26 cellular contexts compared by ENCODE assay signal in genomic region chr6:674956-675355, GRCh38. TPM values are rescaled to one million over a fixed set of nuclear protein-coding genes. Genes with fewer than 3 reads are reported as not detected.
DNase-seq lines count a peak whose midpoint lies in the region; ATAC-seq, FAIRE-seq and TF ChIP-seq lines count a peak whose summit lies in the region.
"Had no signal": no experiment of that assay in that cellular context is flagged by ENCODE, and none has a peak within 500 bp of the region (broad histone marks: within the 10 kb centered on the region; RNA-seq: fewer than 3 reads in every experiment).

No MANE protein-coding gene starts in this region.

- DNase-seq in activated T-cell treated with anti-CD3 and anti-CD28 coated beads, Interleukin-2, amount 50 U/mL, for 4 hours: no peak
- DNase-seq in activated T-cell treated with anti-CD3 and anti-CD28 coated beads for 4 hours (no peak), T-helper 17 cell (no peak), H1 (ENCODE audit: low read depth in 1 of 2, low spot score in 2 of 2) (no peak), 8988T (no peak)
- DNase-seq: ACHN; activated effector memory CD4-positive, alpha-beta T cell treated with Interleukin-2 at 50 U/mL for 16 hours; BE2C; DMS153; effector CD4-positive, alpha-beta T cell; erythroblast; H7; MV-4-11; NCI-H1694; RPMI8226; stimulated activated CD4-positive, alpha-beta T cell treated with anti-CD3 and anti-CD28 coated beads, Interleukin-12 subunit alpha, Interleukin-12 subunit beta, amount 100 ng/mL, for 4 hours; stimulated activated CD4-positive, alpha-beta T cell treated with anti-CD3 and anti-CD28 coated beads, Interleukin-4, amount 100 ng/mL, for 24 hours; stimulated activated naive CD4-positive, alpha-beta T cell; T-cell had no signal

- no peak overlapping the region for H2AK5ac ChIP-seq in H1 (ENCODE audit: low read depth, low read length)

- no peaks in the 10 kb centered on the region for H3K9me3 ChIP-seq in T-helper 17 cell (ENCODE audit: control insufficient read depth, low read length, poor library complexity, severe bottlenecking)
- H3K9me3 ChIP-seq in H1 (ENCODE audit: insufficient read depth in 2 of 2, low read depth in 1 of 2, low read length in 1 of 2): peaks cover 6 to 7% of the 10 kb centered on the region in 2 experiments; a peak in 1 of 4 replicates
- H3K9me3 ChIP-seq: BE2C, breast epithelium had no signal

- no peak overlapping the region for H3K4ac ChIP-seq in H1 (replicated peaks; ENCODE audit: insufficient read length, low read depth, low read length)

- no peak overlapping the region for H3K4me3 Mint-ChIP-seq in activated T-cell treated with anti-CD3 and anti-CD28 coated beads, Interleukin-2, amount 50 U/mL, for 4 hours
- H3K4me3 Mint-ChIP-seq in T-helper 17 cell: no peak overlapping the region
- H3K4me3 Mint-ChIP-seq in stimulated activated naive CD8-positive, alpha-beta T cell treated with anti-CD3 and anti-CD28 coated beads, Interleukin-15, Interleukin-2, amounts not matched to agents 100 ng/mL and 50 ng/mL, for 24 hours: no peak overlapping the region
- H3K4me3 Mint-ChIP-seq: T-cell had no signal

- H3K9ac ChIP-seq in H1 (replicated peaks in 1 of 4; ENCODE audit: extremely low read depth in 1 of 4, low read depth in 3 of 4, low read length in 3 of 4): no peak overlapping the region

- no peak for FAIRE-seq in H1 (lab: Jason Lieb, UNC)
- FAIRE-seq: G401.6 had no signal

- no peaks in the 10 kb centered on the region for H3K27me3 Mint-ChIP-seq in activated T-cell treated with anti-CD3 and anti-CD28 coated beads, Interleukin-2, amount 50 U/mL, for 4 hours (ENCODE audit: low read depth)
- no peaks in the 10 kb centered on the region for H3K27me3 Mint-ChIP-seq in T-helper 17 cell
- no peaks in the 10 kb centered on the region for H3K27me3 Mint-ChIP-seq in stimulated activated naive CD8-positive, alpha-beta T cell treated with anti-CD3 and anti-CD28 coated beads, Interleukin-15, Interleukin-2, amounts not matched to agents 100 ng/mL and 50 ng/mL, for 24 hours
- H3K27me3 Mint-ChIP-seq: T-cell had no signal

- no peaks in the 10 kb centered on the region for H4K20me1 ChIP-seq in H1 (replicated peaks in 1 of 2; ENCODE audit: control insufficient read depth in 1 of 2, insufficient read depth in 2 of 2, low read length in 2 of 2)

- peaks cover 7% of the 10 kb centered on the region for H3K9me3 Mint-ChIP-seq in activated T-cell treated with anti-CD3 and anti-CD28 coated beads, Interleukin-2, amount 50 U/mL, for 4 hours
- H3K9me3 Mint-ChIP-seq in stimulated activated naive CD8-positive, alpha-beta T cell treated with anti-CD3 and anti-CD28 coated beads, Interleukin-15, Interleukin-2, amounts not matched to agents 100 ng/mL and 50 ng/mL, for 24 hours: peaks cover 7% of the 10 kb centered on the region

- no peak overlapping the region for H3K56ac ChIP-seq in H1 (replicated peaks; ENCODE audit: insufficient read length, low read depth, low read length)

- H3K23ac ChIP-seq in H1 (ENCODE audit: insufficient read length): no peak overlapping the region

- H2BK20ac ChIP-seq in H1 (ENCODE audit: low read length): no peak overlapping the region

- H2AFZ ChIP-seq in H1 (ENCODE audit: low read length): no peak overlapping the region

- peaks cover 0 to 4% (median 0%) of the 10 kb centered on the region in 4 experiments; a peak in 2 of 8 replicates for H3K36me3 ChIP-seq in H1 (ENCODE audit: control insufficient read depth in 2 of 4, insufficient read depth in 4 of 4, low read length in 3 of 4)
- H3K36me3 ChIP-seq: BE2C, breast epithelium, thoracic aorta had no signal

- TF ChIP-seq EP300 in H1 (IDR thresholded peaks at IDR 0.05; ENCODE audit: borderline replicate concordance in 1 of 2, low read depth in 2 of 2, low read length in 2 of 2): no peak

- H3K4me1 ChIP-seq in H1 (replicated peaks in 1 of 4; ENCODE audit: control insufficient read depth in 3 of 4, insufficient read depth in 4 of 4, low read length in 3 of 4): peaks cover 5 to 19% (median 12%) of the 10 kb centered on the region in 4 experiments
- H3K4me1 ChIP-seq: BE2C, breast epithelium had no signal

- no peak overlapping the region; the same call in 1 of the 2 replicates for H3K27ac ChIP-seq in H1 (ENCODE audit: low read depth, low read length)
- H3K27ac ChIP-seq: breast epithelium, thoracic aorta had no signal

- 0 out of 2 replicates have a peak overlapping the region, but pooled peaks have one; percentile 35 for H2BK5ac ChIP-seq in H1 (ENCODE audit: low read depth, low read length)

- no peak overlapping the region; the same call in 1 of the 2 replicates for H4K8ac ChIP-seq in H1 (ENCODE audit: extremely low read depth, insufficient read depth, low read length)

- TF ChIP-seq CTCF in H1 (IDR thresholded peaks at IDR 0.05; ENCODE audit: control extremely low read depth in 1 of 3, insufficient read depth in 1 of 3, low read depth in 1 of 3, low read length in 3 of 3): no peak

- H3K27ac Mint-ChIP-seq in T-helper 17 cell: peak overlapping the region; percentile 49
- H3K27ac Mint-ChIP-seq in stimulated activated naive CD8-positive, alpha-beta T cell treated with anti-CD3 and anti-CD28 coated beads, Interleukin-15, Interleukin-2, amounts not matched to agents 100 ng/mL and 50 ng/mL, for 24 hours: peak overlapping the region; percentile 13
- H3K27ac Mint-ChIP-seq: T-cell had no signal

- H4K5ac ChIP-seq in H1 (ENCODE audit: insufficient read length, low read depth, low read length): no peak overlapping the region

- peaks cover 4 to 83% of the 10 kb centered on the region in 2 experiments; a peak in 3 of 4 replicates for H3K79me2 ChIP-seq in H1 (ENCODE audit: control insufficient read depth in 1 of 2, insufficient read depth in 2 of 2, low read length in 2 of 2)

- no peaks in the 10 kb centered on the region for H3K79me1 ChIP-seq in H1 (ENCODE audit: low read depth, low read length)

- no peak overlapping the region for H3K4me2 ChIP-seq in H1 (ENCODE audit: insufficient read depth in 1 of 2, low read depth in 2 of 2, low read length in 2 of 2)

- peaks cover 17% of the 10 kb centered on the region for H3K36me3 Mint-ChIP-seq in activated T-cell treated with anti-CD3 and anti-CD28 coated beads, Interleukin-2, amount 50 U/mL, for 4 hours (ENCODE audit: insufficient read depth)
- no peaks in the 10 kb centered on the region for H3K36me3 Mint-ChIP-seq in T-helper 17 cell (ENCODE audit: low read depth)
- peaks cover 29% of the 10 kb centered on the region for H3K36me3 Mint-ChIP-seq in stimulated activated naive CD8-positive, alpha-beta T cell treated with anti-CD3 and anti-CD28 coated beads, Interleukin-15, Interleukin-2, amounts not matched to agents 100 ng/mL and 50 ng/mL, for 24 hours (ENCODE audit: low read depth)

- peak overlapping the region; percentile 57 for H4K91ac ChIP-seq in H1 (replicated peaks; ENCODE audit: insufficient read length, low read length)

- 0 out of 2 replicates have a peak overlapping the region, but pooled peaks have one; percentile 19 for H2BK12ac ChIP-seq in H1 (ENCODE audit: low read depth, low read length)

- POLR2A ChIA-PET in H1 (lab: Charles Lee; ENCODE audit: partially characterized antibody): interaction anchor here (1.0 to 1.3 kb wide), 2 partner anchors 8 to 11 kb away, joined by 4 to 9 read pairs; no protein-coding TSS in a partner anchor

- CTCF ChIA-PET in H1 (lab: Charles Lee; ENCODE audit: partially characterized antibody): interaction anchor here (0.6 to 3.4 kb wide), 5 partner anchors 15 to 167 kb away, joined by 3 to 19 read pairs (median 3); partner anchors contain the start of gene EXOC2

- WGBS in H1 (ENCODE audit: extremely low coverage in 1 of 2, insufficient coverage in 1 of 2, insufficient read length in 1 of 2, insufficient replicate concordance in 2 of 2, low coverage in 1 of 2, low lambda C conversion rate in 2 of 2, missing lambda C conversion rate in 1 of 2), 2 experiments: 62% methylated on average over 3 of the region's 3 CpGs; no CpG with 5 or more reads in 1 of the 2 experiments

- H3K18ac ChIP-seq in H1 (ENCODE audit: extremely low read depth, low read length): peak overlapping the region; percentile 38; the same call in 1 of the 2 replicates

- H3K23me2 ChIP-seq in H1 (ENCODE audit: low read depth, low read length): no peaks in the 10 kb centered on the region; the same call in 1 of the 2 replicates

- H3K14ac ChIP-seq in H1 (ENCODE audit: insufficient read length): no peak overlapping the region

- no peaks in the 10 kb centered on the region for H3K27me3 ChIP-seq in H1 (replicated peaks in 1 of 4; ENCODE audit: control insufficient read depth in 3 of 4, extremely low read depth in 1 of 4, insufficient read depth in 3 of 4, low read length in 3 of 4)
- H3K27me3 ChIP-seq: BE2C, breast epithelium had no signal

- no peak overlapping the region for H2BK15ac ChIP-seq in H1 (ENCODE audit: low read length)

- H2BK120ac ChIP-seq in H1 (replicated peaks; ENCODE audit: low read depth, low read length): no peak overlapping the region

- peaks cover 24% of the 10 kb centered on the region for H3K4me1 Mint-ChIP-seq in activated T-cell treated with anti-CD3 and anti-CD28 coated beads, Interleukin-2, amount 50 U/mL, for 4 hours (ENCODE audit: low read depth)
- peaks cover 25% of the 10 kb centered on the region for H3K4me1 Mint-ChIP-seq in T-helper 17 cell
- peaks cover 21% of the 10 kb centered on the region for H3K4me1 Mint-ChIP-seq in stimulated activated naive CD8-positive, alpha-beta T cell treated with anti-CD3 and anti-CD28 coated beads, Interleukin-15, Interleukin-2, amounts not matched to agents 100 ng/mL and 50 ng/mL, for 24 hours (ENCODE audit: low read depth)

- no peak for TF ChIP-seq RAD21 in H1 (IDR thresholded peaks at IDR 0.05 in 1 of 2, conservative IDR thresholded peaks at IDR 0.05 in 1 of 2; ENCODE audit: low read depth in 2 of 2, low read length in 2 of 2)

- peak; percentile 73 to 81 for ATAC-seq in activated T-cell treated with anti-CD3 and anti-CD28 coated beads, Interleukin-2, amount 50 U/mL, for 4 hours
- ATAC-seq in T-helper 17 cell (no peak), HG02970 (IDR thresholded peaks at IDR 0.05; ENCODE audit: low FRiP score, unreplicated experiment) (no peak)
- ATAC-seq: sciatic nerve, T-cell had no signal

- H3K4me3 ChIP-seq in H1 (ENCODE audit: extremely low read depth in 1 of 4, insufficient read depth in 2 of 4, low read depth in 3 of 4, low read length in 4 of 4): no peak overlapping the region
- H3K4me3 ChIP-seq: breast epithelium, lung, thoracic aorta had no signal

- no peak for TF ChIP-seq POLR2A in H1 (IDR thresholded peaks at IDR 0.05; ENCODE audit: control extremely low read depth in 1 of 2, low read depth in 2 of 2, low read length in 2 of 2)

RNA-seq across cellular contexts. Expression of gene EXOC2, which starts 18.0 kb away (rescaled TPM):
- 10 to 100 TPM; 29.8 to 31.3 (median 30.0) TPM for total RNA-seq in activated T-cell treated with anti-CD3 and anti-CD28 coated beads, Interleukin-2, amount 50 U/mL, for 4 hours
- total RNA-seq in T-helper 17 cell: 10 to 100 TPM; 30.7 to 30.9 TPM
- total RNA-seq in H1 (2021; fragmentation: NEBNext Ultra II Directional; extraction: Animal tissue kit (Norgen Biotek cat#: 25700)): 44.2 and 44.4 TPM in 2 replicates
- polyA plus RNA-seq in H1 (2011; rRNA removed): 23.2 and 25.5 TPM in 2 replicates
- polyA plus RNA-seq in H1 (2011; cell fraction: cytosol; rRNA removed): 28.3 TPM
- 27.7 TPM for polyA plus RNA-seq in H1 (2011; cell fraction: nucleus; rRNA removed)
- polyA plus RNA-seq in H1 (2012, experiment 1 of 2): 30.1 to 41.3 TPM (median 33.8 TPM) in 4 replicates
- 2.3 TPM for polyA plus RNA-seq in H1 (2012, experiment 2 of 2)
- polyA plus RNA-seq in H1 (2013, experiment 1 of 2): 26.5 TPM
- polyA plus RNA-seq in H1 (2013, experiment 2 of 2): 25.7 TPM
- 78.4 and 86.5 TPM in 2 replicates for polyA minus RNA-seq in H1 (2011; rRNA and poly(A)+ RNA removed)
- 32.3 TPM for polyA minus RNA-seq in H1 (2011; cell fraction: cytosol; rRNA and poly(A)+ RNA removed)
- 61.7 TPM for polyA minus RNA-seq in H1 (2011; cell fraction: nucleus; rRNA and poly(A)+ RNA removed)

RNA-seq across cellular contexts. Expression of gene HUS1B, which starts 18.1 kb away (rescaled TPM):
- 1 to 10 TPM; 1.8 to 2.5 (median 2.2) TPM for total RNA-seq in activated T-cell treated with anti-CD3 and anti-CD28 coated beads, Interleukin-2, amount 50 U/mL, for 4 hours
- total RNA-seq in T-helper 17 cell: 1 to 10 TPM; 1.9 to 4.5 TPM
- 0.48 and 0.75 TPM in 2 replicates for total RNA-seq in H1 (2021; fragmentation: NEBNext Ultra II Directional; extraction: Animal tissue kit (Norgen Biotek cat#: 25700))
- polyA plus RNA-seq in H1 (2011; rRNA removed): 1.1 TPM in 2 replicates
- 0.63 TPM for polyA plus RNA-seq in H1 (2011; cell fraction: cytosol; rRNA removed)
- 1.6 TPM for polyA plus RNA-seq in H1 (2011; cell fraction: nucleus; rRNA removed)
- 0.37 to 0.61 TPM (median 0.52 TPM) in 4 replicates for polyA plus RNA-seq in H1 (2012, experiment 1 of 2)
- polyA plus RNA-seq in H1 (2012, experiment 2 of 2): 0.45 TPM
- 0.49 TPM for polyA plus RNA-seq in H1 (2013, experiment 1 of 2)
- polyA plus RNA-seq in H1 (2013, experiment 2 of 2): 0.29 TPM
- 1.2 TPM in 1 of 2 replicates, not detected in the other for polyA minus RNA-seq in H1 (2011; rRNA and poly(A)+ RNA removed)
- 1.2 TPM for polyA minus RNA-seq in H1 (2011; cell fraction: cytosol; rRNA and poly(A)+ RNA removed)
- 8.5 TPM for polyA minus RNA-seq in H1 (2011; cell fraction: nucleus; rRNA and poly(A)+ RNA removed)

Comparison
In these comparisons a context has a peak if more than half of its experiments do, and no peak if none do; other contexts are left out.
1. ATAC-seq: peak in activated T-cell treated with anti-CD3 and anti-CD28 coated beads, Interleukin-2, amount 50 U/mL, for 4 hours (2 of 2); none in T-helper 17 cell (single experiment) and HG02970 (single experiment).